10 cellular contexts compared by ENCODE assay signal in the genomic region with DNA sequence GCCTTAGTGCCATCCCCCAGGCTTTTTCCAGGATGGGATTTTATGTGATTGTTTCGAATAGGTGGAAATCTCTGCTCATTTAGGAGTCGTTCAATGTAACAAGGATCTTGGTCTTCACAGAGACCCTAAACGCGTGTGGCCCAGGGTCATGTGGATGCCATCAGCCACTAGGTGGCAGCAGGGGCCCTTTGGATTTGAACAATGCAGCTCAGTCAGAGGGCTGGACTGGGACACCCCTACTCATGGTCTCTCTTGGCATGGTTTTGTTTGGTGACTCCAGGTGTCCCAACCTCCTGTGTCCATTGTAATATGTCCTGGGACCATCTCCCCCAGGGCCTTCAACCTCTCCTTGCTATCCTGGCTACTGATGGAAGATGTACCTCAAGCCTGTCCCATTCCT. TPM values are rescaled to one million over a fixed set of nuclear protein-coding genes. Genes with fewer than 3 reads are reported as not detected.
A peak's percentile ranks its signal among the peaks of the same experiment; 100 is the strongest.
DNase-seq lines count a peak whose midpoint lies in the region; ATAC-seq and TF ChIP-seq lines count a peak whose summit lies in the region.
"Not testable (repeated sequence)": the region's sequence is repeated elsewhere in the genome, so short reads cannot be mapped to it uniquely, and the experiment has no call there.
"Had no signal": no experiment of that assay in that cellular context is flagged by ENCODE, and none has a peak within 500 bp of the region (broad histone marks: within the 10 kb centered on the region; RNA-seq: fewer than 3 reads in every experiment).

No MANE protein-coding gene starts in this region.

- H3K27ac Mint-ChIP-seq in activated T-cell treated with anti-CD3 and anti-CD28 coated beads, Interleukin-2, amount 50 U/mL, for 72 hours; endodermal cell: not testable (repeated sequence)

- not testable (repeated sequence) for H3K27me3 Mint-ChIP-seq in activated T-cell treated with anti-CD3 and anti-CD28 coated beads, Interleukin-2, amount 50 U/mL, for 72 hours (ENCODE audit: low read depth); endodermal cell (ENCODE audit: insufficient read depth)

- whole genome bisulfite sequencing in endodermal cell (ENCODE audit: insufficient coverage in 1 of 2, insufficient read length in 1 of 2), 2 experiments, result 48% methylated on average over 3 of the region's 4 CpGs; no CpG with 5 or more reads in 1 of the 2 experiments

- ATAC-seq in GM18511 (IDR thresholded peaks at IDR 0.05; ENCODE audit: unreplicated experiment), result peak; percentile 65
- peak; percentile 49 for ATAC-seq in HG03039 (IDR thresholded peaks at IDR 0.05; ENCODE audit: unreplicated experiment)
- peak; percentile 80 to 83 for ATAC-seq in activated T-cell treated with anti-CD3 and anti-CD28 coated beads, Interleukin-2, amount 50 U/mL, for 72 hours (replicated peaks in 1 of 2)
- peak; percentile 86 for ATAC-seq in upper lobe of right lung

- H3K27me3 ChIP-seq in endodermal cell (ENCODE audit: control insufficient read depth, insufficient read depth, low read length, poor library complexity, severe bottlenecking); upper lobe of right lung: not testable (repeated sequence)

- H3K36me3 Mint-ChIP-seq in activated T-cell treated with anti-CD3 and anti-CD28 coated beads, Interleukin-2, amount 50 U/mL, for 72 hours (ENCODE audit: insufficient read depth in 2 of 2); endodermal cell (ENCODE audit: low read depth): not testable (repeated sequence)

- not testable (repeated sequence) for H3K36me3 ChIP-seq in endodermal cell (ENCODE audit: control insufficient read depth, insufficient read depth, low read length); upper lobe of right lung

- not testable (repeated sequence) for H3K9me3 ChIP-seq in endodermal cell (ENCODE audit: control insufficient read depth, low read length); upper lobe of right lung

- TF ChIP-seq CTCF in endodermal cell (conservative IDR thresholded peaks at IDR 0.05) (peak; percentile 67), upper lobe of right lung (IDR thresholded peaks at IDR 0.05) (peak; percentile 50)

- intact Hi-C loops in upper lobe of right lung (cut with DNase I), result not testable (repeated sequence)

- not testable (repeated sequence) for H3K4me3 ChIP-seq in endodermal cell (ENCODE audit: low read length); upper lobe of right lung

- not testable (repeated sequence) for H3K4me3 Mint-ChIP-seq in activated T-cell treated with anti-CD3 and anti-CD28 coated beads, Interleukin-2, amount 50 U/mL, for 72 hours; endodermal cell

- peak in 4 of 5 experiments; percentile 45 to 69 (median 63) for DNase-seq in T-helper 2 cell
- peak; percentile 82 to 83 for DNase-seq in activated T-cell treated with anti-CD3 and anti-CD28 coated beads, Interleukin-2, amount 50 U/mL, for 72 hours
- not testable (repeated sequence) for DNase-seq in endodermal cell
- DNase-seq in mesenteric fat pad (ENCODE audit: low spot score), result peak; percentile 64
- DNase-seq in stimulated activated CD4-positive, alpha-beta T cell treated with anti-CD3 and anti-CD28 coated beads, Interleukin-1b, Interleukin-23, amount 100 ng/mL, for 48 hours, result peak; percentile 78
- DNase-seq in upper lobe of right lung, result peak; percentile 81

- not testable (repeated sequence) for H3K9me3 Mint-ChIP-seq in activated T-cell treated with anti-CD3 and anti-CD28 coated beads, Interleukin-2, amount 50 U/mL, for 72 hours; endodermal cell

- H3K4me1 ChIP-seq in endodermal cell (ENCODE audit: control insufficient read depth, insufficient read depth, low read length); upper lobe of right lung: not testable (repeated sequence)

- H3K27ac ChIP-seq in endodermal cell (ENCODE audit: low read depth, low read length); upper lobe of right lung: not testable (repeated sequence)

- H3K9ac ChIP-seq in endodermal cell (ENCODE audit: extremely low read depth, low read length, poor library complexity, severe bottlenecking), result not testable (repeated sequence)

- H3K4me1 Mint-ChIP-seq in activated T-cell treated with anti-CD3 and anti-CD28 coated beads, Interleukin-2, amount 50 U/mL, for 72 hours (ENCODE audit: low read depth); endodermal cell: not testable (repeated sequence)

RNA-seq across cellular contexts. Expression of gene SCGB1C2, which starts 0.8 kb away (rescaled TPM):
- total RNA-seq in activated T-cell treated with anti-CD3 and anti-CD28 coated beads, Interleukin-2, amount 50 U/mL, for 72 hours, result not detected
- total RNA-seq in endodermal cell (not detected), mesenteric fat pad (not detected), upper lobe of right lung (not detected)
- not detected for polyA plus RNA-seq in endodermal cell (2013, experiment 1 of 2)
- polyA plus RNA-seq in endodermal cell (2013, experiment 2 of 2), result not detected
- total RNA-seq: urinary bladder had no signal
- polyA plus RNA-seq: esophagus, urinary bladder had no signal

RNA-seq across cellular contexts. Expression of gene DOC2B, which starts 44.9 kb away (rescaled TPM):
- under 1 TPM; 0.12 to 0.25 TPM for total RNA-seq in activated T-cell treated with anti-CD3 and anti-CD28 coated beads, Interleukin-2, amount 50 U/mL, for 72 hours
- total RNA-seq in endodermal cell (1 to 10 TPM; 1.4 to 2.6 TPM), mesenteric fat pad (41.5 TPM), upper lobe of right lung (13.7 TPM)
- polyA plus RNA-seq in endodermal cell (2013, experiment 1 of 2), result 4.2 TPM
- polyA plus RNA-seq in endodermal cell (2013, experiment 2 of 2), result 3.7 TPM
